ENCODE assay signal across 15 cellular contexts in genomic region chr11:80388133-80388532, GRCh38.
DNase-seq lines count a peak whose midpoint lies in the region; TF ChIP-seq lines count a peak whose summit lies in the region.
"Had no signal": no experiment of that assay in that cellular context is flagged by ENCODE, and none has a peak within 500 bp of the region (broad histone marks: within the 10 kb centered on the region; RNA-seq: fewer than 3 reads in every experiment).

No MANE protein-coding gene starts in this region.

- TF ChIP-seq CTCF in A673 (conservative IDR thresholded peaks at IDR 0.05; ENCODE audit: low read depth, low read length): no peak

- no peaks in the 10 kb centered on the region for H3K27me3 ChIP-seq in A673 (replicated peaks; ENCODE audit: insufficient read depth, low read depth, low read length, poor library complexity)

- no peak overlapping the region for H3K27ac ChIP-seq in A673 (ENCODE audit: low read depth, low read length, poor library complexity, severe bottlenecking)

- intact Hi-C loops in A673 (cut with micrococcal nuclease; ENCODE audit: unreplicated experiment): no loop called here

- H3K4me1 ChIP-seq in A673 (ENCODE audit: insufficient read depth, low read length, poor library complexity, severe bottlenecking): no peaks in the 10 kb centered on the region

- no peak overlapping the region for H3K4me3 ChIP-seq in A673 (ENCODE audit: low read depth, low read length, poor library complexity, severe bottlenecking)

- DNase-seq in A673 (ENCODE audit: low spot score): peak; percentile 5
- peak; percentile 40 for DNase-seq in M059J (ENCODE audit: low read depth)
- DNase-seq in astrocyte of the hippocampus (ENCODE audit: low read depth, low spot score): peak; percentile 4
- DNase-seq in kidney tubule cell (ENCODE audit: low spot score): peak; percentile 8
- DNase-seq in NCI-H446 (lab: John Stamatoyannopoulos, UW): no peak
- DNase-seq in central memory CD4-positive, alpha-beta T cell: no peak
- DNase-seq in HK-2 (ENCODE audit: unreplicated experiment): no peak
- DNase-seq: Calu3; CD4-positive, alpha-beta T cell; DND-41; H9; NCI-H1436 treated with DMSO at 0.1 percent for 48 hours; NCI-H2081 treated with DMSO at 0.1 percent for 48 hours; NCI-H2227 treated with DMSO at 0.1 percent for 48 hours; SHP77 treated with DMSO at 0.1 percent for 48 hours had no signal

- H3K9me3 ChIP-seq in A673 (ENCODE audit: low read depth, low read length, poor library complexity, severe bottlenecking): no peaks in the 10 kb centered on the region

- CTCF ChIA-PET in A673 (lab: Charles Lee): no interaction called here

- no peaks in the 10 kb centered on the region for H3K36me3 ChIP-seq in A673 (ENCODE audit: insufficient read depth, low read length, poor library complexity, severe bottlenecking)

- POLR2A ChIA-PET in A673 (lab: Charles Lee; ENCODE audit: low non-redundant PET): no interaction called here

- BruUV-seq in A673 (replicated peaks; lab: Mats Ljungman, UMichigan): no TSS peak

Comparison
In these comparisons a context has a peak if more than half of its experiments do, and no peak if none do; other contexts are left out.
1. DNase-seq: peak in A673 (single experiment), M059J (single experiment), astrocyte of the hippocampus (single experiment) and kidney tubule cell (single experiment); none in NCI-H446 (0 of 2), central memory CD4-positive, alpha-beta T cell (single experiment) and HK-2 (single experiment).